In the genomic region with DNA sequence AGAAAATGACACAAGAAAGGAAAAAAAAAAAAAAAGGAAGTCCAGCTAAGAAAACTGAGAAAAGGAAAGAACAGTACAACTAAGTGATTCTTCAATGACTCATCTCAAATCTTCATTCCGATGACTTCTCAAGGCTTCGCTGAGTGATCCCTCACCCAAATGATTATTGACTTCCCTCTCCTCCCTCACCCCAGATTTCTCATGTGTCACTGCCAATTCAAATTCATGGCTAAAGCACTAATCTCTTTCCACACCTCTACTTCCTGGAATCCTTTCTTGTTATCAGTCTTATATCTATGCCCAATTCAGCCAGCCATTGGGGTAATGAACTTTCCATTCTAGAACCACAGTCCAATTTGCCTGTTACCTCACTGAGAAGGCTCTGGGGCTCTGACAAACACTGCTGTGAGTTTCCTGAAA, we compare ENCODE assay signal across 1 cellular context.
A peak's percentile ranks its signal among the peaks of the same experiment; 100 is the strongest.
TF ChIP-seq lines count a peak whose summit lies in the region.

No MANE protein-coding gene starts in this region.

TF ChIP-seq in K562, 482 proteins besides CTCF, POLR2A, EP300 and RAD21 (continued from another document and continues in another):
- TF ChIP-seq, protein P1, sequence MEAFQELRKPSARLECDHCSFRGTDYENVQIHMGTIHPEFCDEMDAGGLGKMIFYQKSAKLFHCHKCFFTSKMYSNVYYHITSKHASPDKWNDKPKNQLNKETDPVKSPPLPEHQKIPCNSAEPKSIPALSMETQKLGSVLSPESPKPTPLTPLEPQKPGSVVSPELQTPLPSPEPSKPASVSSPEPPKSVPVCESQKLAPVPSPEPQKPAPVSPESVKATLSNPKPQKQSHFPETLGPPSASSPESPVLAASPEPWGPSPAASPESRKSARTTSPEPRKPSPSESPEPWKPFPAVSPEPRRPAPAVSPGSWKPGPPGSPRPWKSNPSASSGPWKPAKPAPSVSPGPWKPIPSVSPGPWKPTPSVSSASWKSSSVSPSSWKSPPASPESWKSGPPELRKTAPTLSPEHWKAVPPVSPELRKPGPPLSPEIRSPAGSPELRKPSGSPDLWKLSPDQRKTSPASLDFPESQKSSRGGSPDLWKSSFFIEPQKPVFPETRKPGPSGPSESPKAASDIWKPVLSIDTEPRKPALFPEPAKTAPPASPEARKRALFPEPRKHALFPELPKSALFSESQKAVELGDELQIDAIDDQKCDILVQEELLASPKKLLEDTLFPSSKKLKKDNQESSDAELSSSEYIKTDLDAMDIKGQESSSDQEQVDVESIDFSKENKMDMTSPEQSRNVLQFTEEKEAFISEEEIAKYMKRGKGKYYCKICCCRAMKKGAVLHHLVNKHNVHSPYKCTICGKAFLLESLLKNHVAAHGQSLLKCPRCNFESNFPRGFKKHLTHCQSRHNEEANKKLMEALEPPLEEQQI (IDR thresholded peaks at IDR 0.05): no peak
- TF ChIP-seq ZKSCAN1 (IDR thresholded peaks at IDR 0.05; ENCODE audit: low read depth, low read length) (no peak), GABPB1 (CRISPR knock-in tag; IDR thresholded peaks at IDR 0.05) (no peak), ZNF23 (CRISPR knock-in tag; IDR thresholded peaks at IDR 0.05) (no peak), PRPF4 (IDR thresholded peaks at IDR 0.05; ENCODE audit: insufficient read depth, low read depth, low read length, poor library complexity, severe bottlenecking) (no peak), EP400 (IDR thresholded peaks at IDR 0.05) (0 out of 2 replicates have a peak, but pooled peaks have one; percentile 18), MAFG (tag; conservative IDR thresholded peaks at IDR 0.05) (0 out of 2 replicates have a peak, but pooled peaks have one; percentile 28), ZNF764 (CRISPR knock-in tag; IDR thresholded peaks at IDR 0.05; ENCODE audit: low read depth) (no peak), SNRNP70 (optimal IDR thresholded peaks at IDR 0.05; ENCODE audit: low read depth, low read length) (no peak), SPI1 (IDR thresholded peaks at IDR 0.05; ENCODE audit: borderline replicate concordance, low read depth, low read length) (peak; percentile 57), ZFP91 (CRISPR knock-in tag; IDR thresholded peaks at IDR 0.05) (no peak), NCOA2 (IDR thresholded peaks at IDR 0.05; ENCODE audit: partially characterized antibody in 2 of 2) (no peak), ZFPM2 (CRISPR knock-in tag; IDR thresholded peaks at IDR 0.05) (no peak), ZBTB1 (CRISPR knock-in tag; IDR thresholded peaks at IDR 0.05; ENCODE audit: borderline replicate concordance, low read depth) (no peak), MCM5 (IDR thresholded peaks at IDR 0.05; ENCODE audit: low read depth) (no peak), HIVEP1 (CRISPR knock-in tag; IDR thresholded peaks at IDR 0.05) (no peak), ZNF347 (CRISPR knock-in tag; IDR thresholded peaks at IDR 0.05; ENCODE audit: low read depth) (no peak), ESRRB (CRISPR knock-in tag; IDR thresholded peaks at IDR 0.05; ENCODE audit: borderline replicate concordance) (no peak), ZNF644 (tag; IDR thresholded peaks at IDR 0.05; ENCODE audit: low read depth) (no peak), ZBTB7A (IDR thresholded peaks at IDR 0.05; ENCODE audit: borderline replicate concordance, control insufficient read depth, low read depth, low read length) (no peak), STAT5A (IDR thresholded peaks at IDR 0.05; ENCODE audit: borderline replicate concordance, low read length) (no peak), TEAD4 (IDR thresholded peaks at IDR 0.05; ENCODE audit: low read length) (peak; percentile 48; the same call in 1 of the 2 replicates), TEAD4 (CRISPR knock-in tag; IDR thresholded peaks at IDR 0.05; ENCODE audit: borderline replicate concordance) (no peak), PHF20 (IDR thresholded peaks at IDR 0.05; ENCODE audit: partially characterized antibody) (no peak), ZNF384 (IDR thresholded peaks at IDR 0.05; ENCODE audit: low read depth, low read length) (peak; percentile 50), SMAD1 (IDR thresholded peaks at IDR 0.05; ENCODE audit: low read depth, low read length, partially characterized antibody) (no peak), SMARCB1 (IDR thresholded peaks at IDR 0.05; ENCODE audit: insufficient read length, low read depth) (no peak), ZNF830 (CRISPR knock-in tag; IDR thresholded peaks at IDR 0.05) (no peak), TCFL5 (CRISPR knock-in tag; conservative IDR thresholded peaks at IDR 0.05) (no peak), DIDO1 (tag; IDR thresholded peaks at IDR 0.05; ENCODE audit: low read depth) (no peak), ZNF253 (CRISPR knock-in tag; conservative IDR thresholded peaks at IDR 0.05) (no peak), ZNF282 (CRISPR knock-in tag; IDR thresholded peaks at IDR 0.05) (no peak), CSDE1 (IDR thresholded peaks at IDR 0.05) (no peak), FOSL1 (tag; conservative IDR thresholded peaks at IDR 0.05) (peak; percentile 92), HDAC6 (IDR thresholded peaks at IDR 0.05; ENCODE audit: low read depth, low read length) (no peak), SREBF1 (IDR thresholded peaks at IDR 0.05; ENCODE audit: borderline replicate concordance, low read depth, low read length) (no peak), HMGN3 (IDR thresholded peaks at IDR 0.05; ENCODE audit: borderline replicate concordance, extremely low read depth, insufficient read length, low read depth, low read length) (no peak), TBL1XR1 (IDR thresholded peaks at IDR 0.05; ENCODE audit: low read length in 2 of 2) (no peak), ZNF589 (CRISPR knock-in tag; IDR thresholded peaks at IDR 0.05; ENCODE audit: low read depth) (no peak), ZNF274 (IDR thresholded peaks at IDR 0.05; ENCODE audit: borderline replicate concordance, low read depth, low read length) (no peak), ELF4 (CRISPR knock-in tag; IDR thresholded peaks at IDR 0.05) (no peak), MXI1 (IDR thresholded peaks at IDR 0.05; ENCODE audit: low read depth, low read length) (no peak), ILK (tag; IDR thresholded peaks at IDR 0.05; ENCODE audit: borderline replicate concordance, low read depth) (no peak), XRCC5 (IDR thresholded peaks at IDR 0.05; ENCODE audit: low read depth, low read length) (no peak)
- TF ChIP-seq, protein P2, sequence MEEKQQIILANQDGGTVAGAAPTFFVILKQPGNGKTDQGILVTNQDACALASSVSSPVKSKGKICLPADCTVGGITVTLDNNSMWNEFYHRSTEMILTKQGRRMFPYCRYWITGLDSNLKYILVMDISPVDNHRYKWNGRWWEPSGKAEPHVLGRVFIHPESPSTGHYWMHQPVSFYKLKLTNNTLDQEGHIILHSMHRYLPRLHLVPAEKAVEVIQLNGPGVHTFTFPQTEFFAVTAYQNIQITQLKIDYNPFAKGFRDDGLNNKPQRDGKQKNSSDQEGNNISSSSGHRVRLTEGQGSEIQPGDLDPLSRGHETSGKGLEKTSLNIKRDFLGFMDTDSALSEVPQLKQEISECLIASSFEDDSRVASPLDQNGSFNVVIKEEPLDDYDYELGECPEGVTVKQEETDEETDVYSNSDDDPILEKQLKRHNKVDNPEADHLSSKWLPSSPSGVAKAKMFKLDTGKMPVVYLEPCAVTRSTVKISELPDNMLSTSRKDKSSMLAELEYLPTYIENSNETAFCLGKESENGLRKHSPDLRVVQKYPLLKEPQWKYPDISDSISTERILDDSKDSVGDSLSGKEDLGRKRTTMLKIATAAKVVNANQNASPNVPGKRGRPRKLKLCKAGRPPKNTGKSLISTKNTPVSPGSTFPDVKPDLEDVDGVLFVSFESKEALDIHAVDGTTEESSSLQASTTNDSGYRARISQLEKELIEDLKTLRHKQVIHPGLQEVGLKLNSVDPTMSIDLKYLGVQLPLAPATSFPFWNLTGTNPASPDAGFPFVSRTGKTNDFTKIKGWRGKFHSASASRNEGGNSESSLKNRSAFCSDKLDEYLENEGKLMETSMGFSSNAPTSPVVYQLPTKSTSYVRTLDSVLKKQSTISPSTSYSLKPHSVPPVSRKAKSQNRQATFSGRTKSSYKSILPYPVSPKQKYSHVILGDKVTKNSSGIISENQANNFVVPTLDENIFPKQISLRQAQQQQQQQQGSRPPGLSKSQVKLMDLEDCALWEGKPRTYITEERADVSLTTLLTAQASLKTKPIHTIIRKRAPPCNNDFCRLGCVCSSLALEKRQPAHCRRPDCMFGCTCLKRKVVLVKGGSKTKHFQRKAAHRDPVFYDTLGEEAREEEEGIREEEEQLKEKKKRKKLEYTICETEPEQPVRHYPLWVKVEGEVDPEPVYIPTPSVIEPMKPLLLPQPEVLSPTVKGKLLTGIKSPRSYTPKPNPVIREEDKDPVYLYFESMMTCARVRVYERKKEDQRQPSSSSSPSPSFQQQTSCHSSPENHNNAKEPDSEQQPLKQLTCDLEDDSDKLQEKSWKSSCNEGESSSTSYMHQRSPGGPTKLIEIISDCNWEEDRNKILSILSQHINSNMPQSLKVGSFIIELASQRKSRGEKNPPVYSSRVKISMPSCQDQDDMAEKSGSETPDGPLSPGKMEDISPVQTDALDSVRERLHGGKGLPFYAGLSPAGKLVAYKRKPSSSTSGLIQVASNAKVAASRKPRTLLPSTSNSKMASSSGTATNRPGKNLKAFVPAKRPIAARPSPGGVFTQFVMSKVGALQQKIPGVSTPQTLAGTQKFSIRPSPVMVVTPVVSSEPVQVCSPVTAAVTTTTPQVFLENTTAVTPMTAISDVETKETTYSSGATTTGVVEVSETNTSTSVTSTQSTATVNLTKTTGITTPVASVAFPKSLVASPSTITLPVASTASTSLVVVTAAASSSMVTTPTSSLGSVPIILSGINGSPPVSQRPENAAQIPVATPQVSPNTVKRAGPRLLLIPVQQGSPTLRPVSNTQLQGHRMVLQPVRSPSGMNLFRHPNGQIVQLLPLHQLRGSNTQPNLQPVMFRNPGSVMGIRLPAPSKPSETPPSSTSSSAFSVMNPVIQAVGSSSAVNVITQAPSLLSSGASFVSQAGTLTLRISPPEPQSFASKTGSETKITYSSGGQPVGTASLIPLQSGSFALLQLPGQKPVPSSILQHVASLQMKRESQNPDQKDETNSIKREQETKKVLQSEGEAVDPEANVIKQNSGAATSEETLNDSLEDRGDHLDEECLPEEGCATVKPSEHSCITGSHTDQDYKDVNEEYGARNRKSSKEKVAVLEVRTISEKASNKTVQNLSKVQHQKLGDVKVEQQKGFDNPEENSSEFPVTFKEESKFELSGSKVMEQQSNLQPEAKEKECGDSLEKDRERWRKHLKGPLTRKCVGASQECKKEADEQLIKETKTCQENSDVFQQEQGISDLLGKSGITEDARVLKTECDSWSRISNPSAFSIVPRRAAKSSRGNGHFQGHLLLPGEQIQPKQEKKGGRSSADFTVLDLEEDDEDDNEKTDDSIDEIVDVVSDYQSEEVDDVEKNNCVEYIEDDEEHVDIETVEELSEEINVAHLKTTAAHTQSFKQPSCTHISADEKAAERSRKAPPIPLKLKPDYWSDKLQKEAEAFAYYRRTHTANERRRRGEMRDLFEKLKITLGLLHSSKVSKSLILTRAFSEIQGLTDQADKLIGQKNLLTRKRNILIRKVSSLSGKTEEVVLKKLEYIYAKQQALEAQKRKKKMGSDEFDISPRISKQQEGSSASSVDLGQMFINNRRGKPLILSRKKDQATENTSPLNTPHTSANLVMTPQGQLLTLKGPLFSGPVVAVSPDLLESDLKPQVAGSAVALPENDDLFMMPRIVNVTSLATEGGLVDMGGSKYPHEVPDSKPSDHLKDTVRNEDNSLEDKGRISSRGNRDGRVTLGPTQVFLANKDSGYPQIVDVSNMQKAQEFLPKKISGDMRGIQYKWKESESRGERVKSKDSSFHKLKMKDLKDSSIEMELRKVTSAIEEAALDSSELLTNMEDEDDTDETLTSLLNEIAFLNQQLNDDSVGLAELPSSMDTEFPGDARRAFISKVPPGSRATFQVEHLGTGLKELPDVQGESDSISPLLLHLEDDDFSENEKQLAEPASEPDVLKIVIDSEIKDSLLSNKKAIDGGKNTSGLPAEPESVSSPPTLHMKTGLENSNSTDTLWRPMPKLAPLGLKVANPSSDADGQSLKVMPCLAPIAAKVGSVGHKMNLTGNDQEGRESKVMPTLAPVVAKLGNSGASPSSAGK (IDR thresholded peaks at IDR 0.05): no peak
- TF ChIP-seq, protein P3, sequence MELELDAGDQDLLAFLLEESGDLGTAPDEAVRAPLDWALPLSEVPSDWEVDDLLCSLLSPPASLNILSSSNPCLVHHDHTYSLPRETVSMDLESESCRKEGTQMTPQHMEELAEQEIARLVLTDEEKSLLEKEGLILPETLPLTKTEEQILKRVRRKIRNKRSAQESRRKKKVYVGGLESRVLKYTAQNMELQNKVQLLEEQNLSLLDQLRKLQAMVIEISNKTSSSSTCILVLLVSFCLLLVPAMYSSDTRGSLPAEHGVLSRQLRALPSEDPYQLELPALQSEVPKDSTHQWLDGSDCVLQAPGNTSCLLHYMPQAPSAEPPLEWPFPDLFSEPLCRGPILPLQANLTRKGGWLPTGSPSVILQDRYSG (tag; conservative IDR thresholded peaks at IDR 0.05; ENCODE audit: low read depth): no peak
- TF ChIP-seq, protein P4, sequence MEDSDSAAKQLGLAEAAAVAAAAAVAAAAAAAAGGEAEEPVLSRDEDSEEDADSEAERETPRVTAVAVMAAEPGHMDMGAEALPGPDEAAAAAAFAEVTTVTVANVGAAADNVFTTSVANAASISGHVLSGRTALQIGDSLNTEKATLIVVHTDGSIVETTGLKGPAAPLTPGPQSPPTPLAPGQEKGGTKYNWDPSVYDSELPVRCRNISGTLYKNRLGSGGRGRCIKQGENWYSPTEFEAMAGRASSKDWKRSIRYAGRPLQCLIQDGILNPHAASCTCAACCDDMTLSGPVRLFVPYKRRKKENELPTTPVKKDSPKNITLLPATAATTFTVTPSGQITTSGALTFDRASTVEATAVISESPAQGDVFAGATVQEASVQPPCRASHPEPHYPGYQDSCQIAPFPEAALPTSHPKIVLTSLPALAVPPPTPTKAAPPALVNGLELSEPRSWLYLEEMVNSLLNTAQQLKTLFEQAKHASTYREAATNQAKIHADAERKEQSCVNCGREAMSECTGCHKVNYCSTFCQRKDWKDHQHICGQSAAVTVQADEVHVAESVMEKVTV (CRISPR knock-in tag; IDR thresholded peaks at IDR 0.05): no peak
- TF ChIP-seq, protein P5, sequence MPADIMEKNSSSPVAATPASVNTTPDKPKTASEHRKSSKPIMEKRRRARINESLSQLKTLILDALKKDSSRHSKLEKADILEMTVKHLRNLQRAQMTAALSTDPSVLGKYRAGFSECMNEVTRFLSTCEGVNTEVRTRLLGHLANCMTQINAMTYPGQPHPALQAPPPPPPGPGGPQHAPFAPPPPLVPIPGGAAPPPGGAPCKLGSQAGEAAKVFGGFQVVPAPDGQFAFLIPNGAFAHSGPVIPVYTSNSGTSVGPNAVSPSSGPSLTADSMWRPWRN (IDR thresholded peaks at IDR 0.05; ENCODE audit: low read depth): 0 out of 2 replicates have a peak, but pooled peaks have one; percentile 32
